Comparison of ENCODE assay signal across 21 cellular contexts in the genomic region with DNA sequence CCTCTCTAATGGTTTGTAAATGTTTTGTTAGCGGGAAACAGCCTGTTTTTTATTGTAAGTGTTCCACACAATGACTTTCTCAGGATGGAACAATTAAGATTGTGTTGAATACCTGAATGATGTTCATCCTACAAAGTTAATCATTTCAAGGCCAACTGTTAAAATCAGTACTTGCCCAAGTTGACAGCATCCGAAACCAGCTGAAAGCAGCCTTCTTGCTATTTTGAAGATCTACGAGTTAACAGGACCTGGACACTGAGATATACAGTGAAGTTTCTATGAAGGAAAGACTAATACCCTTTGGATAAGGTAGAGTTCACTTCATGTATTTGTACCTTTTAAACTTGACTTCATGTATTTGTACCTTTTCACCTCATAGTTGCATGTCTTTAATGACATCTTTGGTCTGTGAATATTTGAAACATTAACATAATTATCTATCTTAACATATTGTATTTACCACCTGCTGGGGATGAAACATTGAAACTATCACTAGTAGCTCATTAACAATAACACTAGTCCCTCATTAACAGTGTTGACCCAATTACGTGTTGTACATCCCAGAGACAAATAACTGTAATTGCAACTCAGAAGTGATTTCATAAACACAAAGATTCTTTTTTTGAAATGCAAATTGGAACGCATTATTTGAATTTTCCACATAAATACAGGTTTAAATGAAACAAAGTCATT.
DNase-seq lines count a peak whose midpoint lies in the region; ATAC-seq, FAIRE-seq and TF ChIP-seq lines count a peak whose summit lies in the region.
"Had no signal": no experiment of that assay in that cellular context is flagged by ENCODE, and none has a peak within 500 bp of the region (broad histone marks: within the 10 kb centered on the region; RNA-seq: fewer than 3 reads in every experiment).

No MANE protein-coding gene starts in this region.

- H3K4me1 Mint-ChIP-seq in chondrocyte (ENCODE audit: low read depth), result no peaks in the 10 kb centered on the region
- H3K4me1 Mint-ChIP-seq: CD8-positive, alpha-beta memory T cell had no signal

- ATAC-seq in GM18517 (IDR thresholded peaks at IDR 0.05; ENCODE audit: unreplicated experiment), result peak; percentile 54
- ATAC-seq in HG03175 (IDR thresholded peaks at IDR 0.05; ENCODE audit: unreplicated experiment), result peak; percentile 51
- ATAC-seq: HepG2 had no signal

- no peak for DNase-seq in GM19239 (ENCODE audit: insufficient read length, low spot score)
- peak; percentile 5 for DNase-seq in left kidney (ENCODE audit: low read depth, low spot score)
- DNase-seq in NOMO-1 (lab: John Stamatoyannopoulos, UW; ENCODE audit: unreplicated experiment in 2 of 2), result no peak
- DNase-seq in chondrocyte (ENCODE audit: low spot score), result no peak
- no peak for DNase-seq in NK-92 treated with Interleukin-12 subunit alpha and Interleukin-12 subunit beta, amount 100 ng/mL, for 24 hours (lab: John Stamatoyannopoulos, UW)
- DNase-seq: ACHN; C1 segment of cervical spinal cord; CD8-positive, alpha-beta memory T cell; DMS79; H9; KBM-7; NCI-H2029 treated with DMSO at 0.1 percent for 48 hours; NCI-H2171; NCI-H526; Right ventricle myocardium superior; SW 1271; T-helper 2 cell had no signal

- no peaks in the 10 kb centered on the region for H3K9me3 Mint-ChIP-seq in chondrocyte (ENCODE audit: low read depth)
- H3K9me3 Mint-ChIP-seq: H9 had no signal

- H3K36me3 Mint-ChIP-seq in chondrocyte (ENCODE audit: low read depth), result no peaks in the 10 kb centered on the region
- H3K36me3 Mint-ChIP-seq: CD8-positive, alpha-beta memory T cell had no signal

- no peak for TF ChIP-seq CTCF in chondrocyte (IDR thresholded peaks at IDR 0.05)

- no peak overlapping the region for H3K4me3 Mint-ChIP-seq in chondrocyte (ENCODE audit: unreplicated experiment)
- H3K4me3 Mint-ChIP-seq: CD8-positive, alpha-beta memory T cell; H9 had no signal

- FAIRE-seq in GM19239 (lab: Jason Lieb, UNC), result peak; percentile 73
- FAIRE-seq: HepG2, RCC 7860 had no signal

- peaks cover 7% of the 10 kb centered on the region for H3K27me3 Mint-ChIP-seq in chondrocyte (ENCODE audit: low read depth)

- H3K27ac Mint-ChIP-seq in chondrocyte (ENCODE audit: unreplicated experiment), result no peak overlapping the region
- H3K27ac Mint-ChIP-seq: CD8-positive, alpha-beta memory T cell; H9 had no signal
